Comparison of ENCODE assay signal across 14 cellular contexts in the genomic region with DNA sequence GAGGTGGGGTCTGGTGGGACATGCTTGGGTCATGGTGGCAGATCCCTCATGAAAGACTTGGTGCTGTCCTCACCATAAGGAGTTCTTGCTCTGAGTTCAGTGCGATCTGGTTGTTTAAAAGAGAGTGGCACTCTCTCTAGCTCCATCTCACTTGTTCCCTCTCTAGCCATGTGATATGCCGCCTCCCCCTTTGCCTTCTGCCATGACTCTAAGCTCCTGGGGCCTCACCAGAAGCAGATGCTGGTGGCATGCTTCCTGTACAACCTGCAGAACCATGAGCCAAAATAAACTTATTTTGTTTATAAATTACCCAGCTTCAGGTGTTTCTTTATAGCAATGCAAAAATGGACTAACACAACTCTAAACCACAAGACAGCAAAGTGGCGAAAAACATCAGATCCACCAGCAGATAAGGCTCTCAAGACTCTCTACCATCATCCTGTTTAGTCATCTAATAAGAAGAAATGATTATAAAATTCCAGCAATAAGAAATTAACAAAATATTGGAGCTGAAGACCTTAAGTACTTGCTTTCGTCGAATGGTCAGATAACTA.
A peak's percentile ranks its signal among the peaks of the same experiment; 100 is the strongest.
DNase-seq lines count a peak whose midpoint lies in the region; ATAC-seq and TF ChIP-seq lines count a peak whose summit lies in the region.
"Had no signal": no experiment of that assay in that cellular context is flagged by ENCODE, and none has a peak within 500 bp of the region (broad histone marks: within the 10 kb centered on the region; RNA-seq: fewer than 3 reads in every experiment).

No MANE protein-coding gene starts in this region.

- peaks cover 13% of the 10 kb centered on the region for H3K4me1 ChIP-seq in DND-41 (ENCODE audit: insufficient read depth, low read length)
- H3K4me1 ChIP-seq in mesenchymal stem cell (ENCODE audit: control insufficient read depth, insufficient read depth, low read depth, low read length), result no peaks in the 10 kb centered on the region

- H3K36me3 Mint-ChIP-seq in WTC11, result peaks cover 52% of the 10 kb centered on the region

- H3K4ac ChIP-seq in mesenchymal stem cell (ENCODE audit: low read depth in 1 of 2, low read length in 2 of 2), result no peak overlapping the region

- no peaks in the 10 kb centered on the region for H4K20me1 ChIP-seq in DND-41 (ENCODE audit: insufficient read depth, low read length)

- H4K91ac ChIP-seq in mesenchymal stem cell (ENCODE audit: low read length), result peak overlapping the region; percentile 7

- no peak overlapping the region for H3K4me2 ChIP-seq in DND-41 (ENCODE audit: insufficient read depth, low read length)
- H3K4me2 ChIP-seq in mesenchymal stem cell (ENCODE audit: low read length, poor library complexity, severe bottlenecking), result no peak overlapping the region

- CTCF ChIA-PET in WTC11 (lab: Charles Lee), result no interaction called here

- WGBS in mesenchymal stem cell, result 98% methylated on average over 2 of the region's 5 CpGs

- peak; percentile 90 for ATAC-seq in DND-41 (ENCODE audit: insufficient read depth, low read depth)
- ATAC-seq in WTC11, result peak; percentile 18; the same call in 1 of the 2 replicates
- no peak for ATAC-seq in GM18519 (IDR thresholded peaks at IDR 0.05; ENCODE audit: low FRiP score, unreplicated experiment)
- ATAC-seq: HCT116 had no signal

- peaks cover 65% of the 10 kb centered on the region for H3K9me3 Mint-ChIP-seq in WTC11

- peaks cover 45% of the 10 kb centered on the region for H3K9me3 ChIP-seq in DND-41 (ENCODE audit: insufficient read depth, low read length, severe bottlenecking)
- peaks cover 67% of the 10 kb centered on the region for H3K9me3 ChIP-seq in mesenchymal stem cell (ENCODE audit: control insufficient read depth, low read length)

- in situ Hi-C loops in brain microvascular endothelial cell (cut with HindIII; ENCODE audit: low pct_ligation_motif_present, low sequenced_read_pairs), result no loop called here

- peaks cover 11% of the 10 kb centered on the region for H3K4me1 Mint-ChIP-seq in WTC11
- H3K4me1 Mint-ChIP-seq: B cell had no signal

- no peak overlapping the region for H4K8ac ChIP-seq in mesenchymal stem cell (ENCODE audit: low read length)

- H2AFZ ChIP-seq in DND-41 (ENCODE audit: low read depth, low read length), result no peak overlapping the region
- H2AFZ ChIP-seq in mesenchymal stem cell (ENCODE audit: low read depth, low read length), result no peak overlapping the region

- H3K27me3 Mint-ChIP-seq in WTC11 (ENCODE audit: low read depth), result no peaks in the 10 kb centered on the region
- H3K27me3 Mint-ChIP-seq: B cell; CD4-positive, alpha-beta memory T cell had no signal

- no peak overlapping the region for H2BK5ac ChIP-seq in mesenchymal stem cell (ENCODE audit: low read depth, low read length, poor library complexity, severe bottlenecking)

- peaks cover 19% of the 10 kb centered on the region for H3K79me1 ChIP-seq in mesenchymal stem cell (replicated peaks; ENCODE audit: low read length, poor library complexity, severe bottlenecking)

- no peak overlapping the region for H2BK120ac ChIP-seq in mesenchymal stem cell (ENCODE audit: low read depth, low read length)

- no peak overlapping the region for H3K18ac ChIP-seq in mesenchymal stem cell (ENCODE audit: low read depth in 1 of 2, low read length in 2 of 2)

- H3K27ac ChIP-seq in DND-41 (ENCODE audit: low read length), result peak overlapping the region; percentile 47; the same call in 1 of the 2 replicates
- H3K27ac ChIP-seq in mesenchymal stem cell (ENCODE audit: low read length, poor library complexity, severe bottlenecking), result no peak overlapping the region
- no peak overlapping the region for H3K27ac ChIP-seq in brain microvascular endothelial cell
- H3K27ac ChIP-seq: C4-2B had no signal

- no peak overlapping the region for H2BK12ac ChIP-seq in mesenchymal stem cell (ENCODE audit: low read length in 2 of 2)

- peaks cover 69% of the 10 kb centered on the region for H3K79me2 ChIP-seq in DND-41 (ENCODE audit: insufficient read depth, low read length)

- POLR2A ChIA-PET in WTC11 (lab: Charles Lee), result no interaction called here

- H3K9ac ChIP-seq in DND-41 (ENCODE audit: low read depth, low read length) (no peak overlapping the region), mesenchymal stem cell (ENCODE audit: low read length) (no peak overlapping the region)

- H3K27me3 ChIP-seq in DND-41 (ENCODE audit: insufficient read depth, low read length, poor library complexity) (no peaks in the 10 kb centered on the region), mesenchymal stem cell (ENCODE audit: control insufficient read depth in 1 of 2, insufficient read depth in 1 of 2, low read length in 2 of 2) (no peaks in the 10 kb centered on the region), brain microvascular endothelial cell (replicated peaks) (no peaks in the 10 kb centered on the region)

- DNase-seq in DND-41 (peak; percentile 49), M059J (ENCODE audit: low read depth) (peak; percentile 54), WTC11 (ENCODE audit: low spot score) (no peak), mesenchymal stem cell (no peak), brain microvascular endothelial cell (no peak), DMS153 treated with DMSO at 0.1 percent for 48 hours (lab: John Stamatoyannopoulos, UW; ENCODE audit: unreplicated experiment) (no peak)
- DNase-seq: CD4-positive, alpha-beta memory T cell; COR-L47; DMS153; GF-D8 had no signal

- no peak overlapping the region for H3K4me3 ChIP-seq in DND-41 (ENCODE audit: low read depth in 1 of 2, low read length in 2 of 2)
- H3K4me3 ChIP-seq in mesenchymal stem cell (ENCODE audit: insufficient read depth in 1 of 2, low read depth in 1 of 2, low read length in 2 of 2), result no peak overlapping the region
- H3K4me3 ChIP-seq in brain microvascular endothelial cell (ENCODE audit: low read depth, low read length), result no peak overlapping the region

- no peak overlapping the region for H3K23ac ChIP-seq in mesenchymal stem cell (ENCODE audit: low read length in 2 of 2)

- peaks cover 39% of the 10 kb centered on the region for H3K36me3 ChIP-seq in DND-41 (ENCODE audit: insufficient read depth, low read length)
- H3K36me3 ChIP-seq in mesenchymal stem cell (ENCODE audit: control insufficient read depth in 1 of 2, insufficient read depth in 2 of 2, low read depth in 1 of 2, low read length in 2 of 2), result peaks cover 11 to 14% of the 10 kb centered on the region in 2 experiments
- no peaks in the 10 kb centered on the region for H3K36me3 ChIP-seq in brain microvascular endothelial cell (replicated peaks)

- no peak for TF ChIP-seq CTCF in DND-41 (IDR thresholded peaks at IDR 0.05; ENCODE audit: borderline replicate concordance, extremely low read depth, low read length, poor library complexity, severe bottlenecking)
- TF ChIP-seq CTCF in WTC11 (IDR thresholded peaks at IDR 0.05), result no peak
- no peak for TF ChIP-seq CTCF in brain microvascular endothelial cell (IDR thresholded peaks at IDR 0.05; ENCODE audit: low read depth, low read length, missing control alignments)

- H2BK15ac ChIP-seq in mesenchymal stem cell (ENCODE audit: low read depth, poor library complexity, severe bottlenecking), result no peak overlapping the region

- no peak overlapping the region for H2AK5ac ChIP-seq in mesenchymal stem cell (ENCODE audit: low read length, severe bottlenecking)

- H3K14ac ChIP-seq in mesenchymal stem cell (ENCODE audit: low read length in 2 of 2), result no peak overlapping the region

- H3K27ac Mint-ChIP-seq in WTC11, result no peak overlapping the region
- H3K27ac Mint-ChIP-seq: B cell had no signal

- no peak overlapping the region for H3K4me3 Mint-ChIP-seq in WTC11
- H3K4me3 Mint-ChIP-seq: B cell had no signal

TF ChIP-seq in WTC11, 78 proteins besides CTCF, POLR2A, EP300 and RAD21 (continues in another document):
- TF ChIP-seq SMAD3 (CRISPR knock-in tag; IDR thresholded peaks at IDR 0.05; ENCODE audit: borderline replicate concordance) (no peak), SP1 (CRISPR knock-in tag; conservative IDR thresholded peaks at IDR 0.05) (no peak), ESRRA (CRISPR knock-in tag; IDR thresholded peaks at IDR 0.05; ENCODE audit: borderline replicate concordance) (no peak), GTF2I (CRISPR knock-in tag; conservative IDR thresholded peaks at IDR 0.05) (no peak), GRHL2 (CRISPR knock-in tag; IDR thresholded peaks at IDR 0.05; ENCODE audit: insufficient replicate concordance, severe bottlenecking) (no peak), RELA (CRISPR knock-in tag; IDR thresholded peaks at IDR 0.05; ENCODE audit: borderline replicate concordance) (no peak), NFATC4 (CRISPR knock-in tag; IDR thresholded peaks at IDR 0.05) (no peak)
- TF ChIP-seq, protein P1, sequence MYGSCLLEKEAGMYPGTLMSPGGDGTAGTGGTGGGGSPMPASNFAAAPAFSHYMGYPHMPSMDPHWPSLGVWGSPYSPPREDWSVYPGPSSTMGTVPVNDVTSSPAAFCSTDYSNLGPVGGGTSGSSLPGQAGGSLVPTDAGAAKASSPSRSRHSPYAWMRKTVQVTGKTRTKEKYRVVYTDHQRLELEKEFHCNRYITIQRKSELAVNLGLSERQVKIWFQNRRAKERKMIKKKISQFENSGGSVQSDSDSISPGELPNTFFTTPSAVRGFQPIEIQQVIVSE (CRISPR knock-in tag; IDR thresholded peaks at IDR 0.05; ENCODE audit: borderline replicate concordance), result no peak
- TF ChIP-seq, protein P2, sequence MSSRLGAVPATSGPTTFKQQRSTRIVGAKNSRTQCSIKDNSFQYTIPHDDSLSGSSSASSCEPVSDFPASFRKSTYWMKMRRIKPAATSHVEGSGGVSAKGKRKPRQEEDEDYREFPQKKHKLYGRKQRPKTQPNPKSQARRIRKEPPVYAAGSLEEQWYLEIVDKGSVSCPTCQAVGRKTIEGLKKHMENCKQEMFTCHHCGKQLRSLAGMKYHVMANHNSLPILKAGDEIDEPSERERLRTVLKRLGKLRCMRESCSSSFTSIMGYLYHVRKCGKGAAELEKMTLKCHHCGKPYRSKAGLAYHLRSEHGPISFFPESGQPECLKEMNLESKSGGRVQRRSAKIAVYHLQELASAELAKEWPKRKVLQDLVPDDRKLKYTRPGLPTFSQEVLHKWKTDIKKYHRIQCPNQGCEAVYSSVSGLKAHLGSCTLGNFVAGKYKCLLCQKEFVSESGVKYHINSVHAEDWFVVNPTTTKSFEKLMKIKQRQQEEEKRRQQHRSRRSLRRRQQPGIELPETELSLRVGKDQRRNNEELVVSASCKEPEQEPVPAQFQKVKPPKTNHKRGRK (CRISPR knock-in tag; IDR thresholded peaks at IDR 0.05; ENCODE audit: borderline replicate concordance), result no peak

Comparison
In these comparisons a context has a peak if more than half of its experiments do, and no peak if none do; other contexts are left out.
1. DNase-seq: peak in DND-41 (single experiment) and M059J (single experiment); none in WTC11 (single experiment), mesenchymal stem cell (single experiment), brain microvascular endothelial cell (single experiment) and DMS153 treated with DMSO at 0.1 percent for 48 hours (single experiment).